18 cellular contexts compared by ENCODE assay signal in the genomic region with DNA sequence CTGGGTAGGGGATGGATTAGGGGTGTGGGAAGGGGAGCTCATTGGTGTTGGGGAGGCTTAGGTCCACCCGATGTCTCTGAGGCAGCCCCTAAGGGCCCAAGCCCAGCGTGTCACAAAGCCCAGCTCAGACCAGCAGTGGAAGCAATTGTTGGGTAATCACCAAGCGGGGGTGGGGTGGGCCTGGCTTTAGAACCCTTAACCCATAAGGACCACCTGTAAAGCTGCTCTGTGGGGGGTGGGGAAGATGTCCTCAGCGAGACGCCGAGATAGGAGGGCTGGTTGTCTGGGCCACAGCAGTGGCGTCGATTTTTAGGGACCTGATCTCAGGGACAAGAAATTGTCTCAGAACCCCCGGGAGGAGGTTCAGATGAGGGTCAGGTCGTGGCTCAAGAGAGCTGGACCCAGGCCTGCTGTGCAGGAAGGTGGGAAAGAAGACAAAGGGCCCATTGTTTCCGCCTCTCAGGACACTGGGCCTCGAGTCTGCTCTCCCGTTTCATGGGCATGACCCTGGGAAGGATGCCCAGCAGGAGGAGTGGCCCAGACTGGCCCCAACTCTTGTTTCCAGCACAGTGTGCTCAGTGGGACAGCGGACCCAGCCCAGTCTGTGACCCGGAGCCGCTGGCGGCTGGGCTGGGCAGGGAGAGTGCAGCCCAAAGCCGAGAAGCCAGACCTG. TPM values are rescaled to one million over a fixed set of nuclear protein-coding genes. Genes with fewer than 3 reads are reported as not detected.
DNase-seq lines count a peak whose midpoint lies in the region; ATAC-seq and TF ChIP-seq lines count a peak whose summit lies in the region.
"Had no signal": no experiment of that assay in that cellular context is flagged by ENCODE, and none has a peak within 500 bp of the region (broad histone marks: within the 10 kb centered on the region; RNA-seq: fewer than 3 reads in every experiment).

No MANE protein-coding gene starts in this region.

- 60 to 71% methylated on average over 1 to 10 of the region's 18 CpGs for WGBS in esophagus squamous epithelium, 2 donors

- H3K4me3 Mint-ChIP-seq in GM23338, result no peak overlapping the region
- H3K4me3 Mint-ChIP-seq in activated CD4-positive, alpha-beta T cell treated with anti-CD3 and anti-CD28 coated beads for 36 hours, result no peak overlapping the region
- H3K4me3 Mint-ChIP-seq: activated B cell treated with CpG ODN at 0.5 μM for 24 hours; activated T-cell treated with anti-CD3 and anti-CD28 coated beads, Interleukin-2, amount 50 U/mL, for 4 hours; nephron progenitor cell; stimulated activated naive B cell treated with anti-CD40 and anti-IgM and Interleukin-4, amounts not matched to agents 10 μg/mL and 1 μg/mL and 100 μg/mL, for 72 hours had no signal

- POLR2A ChIA-PET in activated CD4-positive, alpha-beta T cell treated with anti-CD3 and anti-CD28 coated beads for 36 hours (lab: Charles Lee), result interaction anchor here (0.8 kb wide), 1 partner anchor 30 kb away, joined by 3 read pairs; no protein-coding TSS in a partner anchor

- peaks cover 13% of the 10 kb centered on the region for H3K27me3 Mint-ChIP-seq in GM23338 (ENCODE audit: insufficient read depth, low read depth, poor library complexity)
- no peaks in the 10 kb centered on the region for H3K27me3 Mint-ChIP-seq in activated CD4-positive, alpha-beta T cell treated with anti-CD3 and anti-CD28 coated beads for 36 hours
- H3K27me3 Mint-ChIP-seq: activated B cell treated with CpG ODN at 0.5 μM for 24 hours; stimulated activated naive B cell treated with anti-CD40 and anti-IgM and Interleukin-4, amounts not matched to agents 10 μg/mL and 1 μg/mL and 100 μg/mL, for 72 hours had no signal

- peaks cover 11% of the 10 kb centered on the region; the same call in 1 of the 2 replicates for H3K36me3 ChIP-seq in GM23338 (ENCODE audit: insufficient read depth)
- peaks cover 33% of the 10 kb centered on the region for H3K36me3 ChIP-seq in WERI-Rb-1
- peaks cover 0 to 56% (median 6%) of the 10 kb centered on the region in 3 donors for H3K36me3 ChIP-seq in esophagus squamous epithelium

- H3K9me3 Mint-ChIP-seq in GM23338, result no peaks in the 10 kb centered on the region
- H3K9me3 Mint-ChIP-seq in activated CD4-positive, alpha-beta T cell treated with anti-CD3 and anti-CD28 coated beads for 36 hours (ENCODE audit: low read depth), result no peaks in the 10 kb centered on the region
- H3K9me3 Mint-ChIP-seq: activated B cell treated with CpG ODN at 0.5 μM for 24 hours; activated T-cell treated with anti-CD3 and anti-CD28 coated beads, Interleukin-2, amount 50 U/mL, for 4 hours; nephron progenitor cell; stimulated activated naive B cell treated with anti-CD40 and anti-IgM and Interleukin-4, amounts not matched to agents 10 μg/mL and 1 μg/mL and 100 μg/mL, for 72 hours had no signal

- no peak overlapping the region for H3K27ac ChIP-seq in GM23338 (ENCODE audit: low read depth)
- no peak overlapping the region for H3K27ac ChIP-seq in WERI-Rb-1
- H3K27ac ChIP-seq in esophagus squamous epithelium, result peak overlapping the region in 1 of 4 donors; percentile 2
- H3K27ac ChIP-seq: BLaER1 treated with 17β-estradiol and CSF1 and Interleukin-3, amounts not matched to agents 10 nM and 100 nM; epithelial cell of prostate had no signal

- peaks cover 41% of the 10 kb centered on the region for H3K4me1 Mint-ChIP-seq in GM23338
- H3K4me1 Mint-ChIP-seq in activated CD4-positive, alpha-beta T cell treated with anti-CD3 and anti-CD28 coated beads for 36 hours, result peaks cover 11% of the 10 kb centered on the region

- no peak for TF ChIP-seq POLR2A in esophagus squamous epithelium (IDR thresholded peaks at IDR 0.05)

- H3K27me3 ChIP-seq in GM23338 (ENCODE audit: insufficient read depth) (no peaks in the 10 kb centered on the region), WERI-Rb-1 (ENCODE audit: insufficient read depth, low read depth, severe bottlenecking) (no peaks in the 10 kb centered on the region), esophagus squamous epithelium (no peaks in the 10 kb centered on the region)

- CTCF ChIA-PET in activated CD4-positive, alpha-beta T cell treated with anti-CD3 and anti-CD28 coated beads for 36 hours (lab: Charles Lee), result no interaction called here

- peak; percentile 34 for DNase-seq in GM23338 (ENCODE audit: low spot score)
- peak; percentile 54 for DNase-seq in WERI-Rb-1
- peak; percentile 75 for DNase-seq in islet precursor cell
- DNase-seq in putamen (ENCODE audit: low spot score), result peak; percentile 68
- DNase-seq in activated CD4-positive, alpha-beta T cell treated with anti-CD3 and anti-CD28 coated beads for 36 hours, result no peak
- no peak for DNase-seq in esophagus squamous epithelium (lab: John Stamatoyannopoulos, UW)
- no peak for DNase-seq in stimulated activated naive CD8-positive, alpha-beta T cell treated with anti-CD3 and anti-CD28 coated beads, Interleukin-15, Interleukin-2, amounts not matched to agents 100 U/mL and 50 U/mL, for 24 hours
- DNase-seq: activated B cell treated with CpG ODN at 0.5 μM for 24 hours; activated T-cell treated with anti-CD3 and anti-CD28 coated beads, Interleukin-2, amount 50 U/mL, for 4 hours; NCI-H1048; NCI-H526; nephron progenitor cell; SHP77 treated with DMSO at 0.1 percent for 48 hours; stimulated activated naive B cell treated with anti-CD40 and anti-IgM and Interleukin-4, amounts not matched to agents 10 μg/mL and 1 μg/mL and 100 μg/mL, for 72 hours had no signal

- H3K4me1 ChIP-seq in GM23338 (ENCODE audit: insufficient read depth) (peaks cover 31% of the 10 kb centered on the region), esophagus squamous epithelium (peaks cover 0 to 59% (median 5%) of the 10 kb centered on the region in 3 donors)

- no peaks in the 10 kb centered on the region for H3K9me2 ChIP-seq in GM23338 (ENCODE audit: insufficient read depth)

- TF ChIP-seq CTCF in GM23338 (conservative IDR thresholded peaks at IDR 0.05; ENCODE audit: low read depth in 2 of 2) (no peak), WERI-Rb-1 (IDR thresholded peaks at IDR 0.05; ENCODE audit: low read depth, low read length) (no peak), esophagus squamous epithelium (IDR thresholded peaks at IDR 0.05) (no peak)

- H3K4me3 ChIP-seq in GM23338 (no peak overlapping the region), WERI-Rb-1 (ENCODE audit: low read depth, low read length) (no peak overlapping the region), esophagus squamous epithelium (no peak overlapping the region)
- H3K4me3 ChIP-seq: BLaER1 treated with 17β-estradiol and CSF1 and Interleukin-3, amounts not matched to agents 10 nM and 100 nM had no signal

- ATAC-seq in GM23338 (peak; percentile 30), HG03457 (IDR thresholded peaks at IDR 0.05; ENCODE audit: unreplicated experiment) (no peak)
- ATAC-seq in activated CD4-positive, alpha-beta T cell treated with anti-CD3 and anti-CD28 coated beads for 36 hours, result no peak
- ATAC-seq in stimulated activated naive CD8-positive, alpha-beta T cell treated with anti-CD3 and anti-CD28 coated beads, Interleukin-15, Interleukin-2, amounts not matched to agents 100 U/mL and 50 U/mL, for 24 hours, result no peak
- ATAC-seq: activated T-cell treated with anti-CD3 and anti-CD28 coated beads, Interleukin-2, amount 50 U/mL, for 4 hours; stimulated activated naive B cell treated with anti-CD40 and anti-IgM and Interleukin-4, amounts not matched to agents 10 μg/mL and 1 μg/mL and 100 μg/mL, for 72 hours had no signal

- no peak overlapping the region for H2AFZ ChIP-seq in GM23338

- H3K27ac Mint-ChIP-seq in GM23338, result no peak overlapping the region
- H3K27ac Mint-ChIP-seq in activated CD4-positive, alpha-beta T cell treated with anti-CD3 and anti-CD28 coated beads for 36 hours, result no peak overlapping the region
- H3K27ac Mint-ChIP-seq: activated B cell treated with CpG ODN at 0.5 μM for 24 hours; nephron progenitor cell; stimulated activated naive B cell treated with anti-CD40 and anti-IgM and Interleukin-4, amounts not matched to agents 10 μg/mL and 1 μg/mL and 100 μg/mL, for 72 hours had no signal

- intact Hi-C loops in activated CD4-positive, alpha-beta T cell treated with anti-CD3 and anti-CD28 coated beads for 36 hours (cut with DNase I, micrococcal nuclease), result loop anchor here in 1 of 2 experiments (10.0 kb wide), 1 partner anchor 55 kb away; no protein-coding TSS in a partner anchor
- intact Hi-C loops in esophagus squamous epithelium (cut with DNase I), result loop anchor here (5.0 kb wide), 1 partner anchor 48 kb away; no protein-coding TSS in a partner anchor

- no peaks in the 10 kb centered on the region for H3K79me2 ChIP-seq in GM23338 (replicated peaks; ENCODE audit: insufficient read depth)

- peaks cover 24% of the 10 kb centered on the region for H3K36me3 Mint-ChIP-seq in GM23338 (ENCODE audit: low read depth)
- peaks cover 20% of the 10 kb centered on the region for H3K36me3 Mint-ChIP-seq in activated CD4-positive, alpha-beta T cell treated with anti-CD3 and anti-CD28 coated beads for 36 hours (ENCODE audit: low read depth)

- peaks cover 13% of the 10 kb centered on the region for H4K20me1 ChIP-seq in GM23338 (replicated peaks; ENCODE audit: insufficient read depth)

- peaks cover 28% of the 10 kb centered on the region for H3F3A ChIP-seq in GM23338 (replicated peaks; ENCODE audit: low read depth)

- peak overlapping the region; percentile 60; the same call in 1 of the 2 replicates for H3K4me2 ChIP-seq in GM23338
- H3K4me2 ChIP-seq: BLaER1 treated with 17β-estradiol and CSF1 and Interleukin-3, amounts not matched to agents 10 nM and 100 nM had no signal

- H3K9me3 ChIP-seq in WERI-Rb-1 (ENCODE audit: severe bottlenecking) (no peaks in the 10 kb centered on the region), esophagus squamous epithelium (no peaks in the 10 kb centered on the region)

TF ChIP-seq in GM23338, 12 proteins besides CTCF, POLR2A, EP300 and RAD21 (continues in another document):
- no peak for TF ChIP-seq POLR2AphosphoS5 (IDR thresholded peaks at IDR 0.05; ENCODE audit: low read depth)

RNA-seq across cellular contexts. Expression of a gene that starts 15.9 kb away (rescaled TPM):
- total RNA-seq in GM23338 (2014; rRNA removed; shearing (Covaris generic)), result 0.31 TPM in 1 of 2 replicates, not detected in the other
- polyA plus RNA-seq in GM23338 (2016; fragmentation: Nextera tagmentation; extraction: Ambion mirVana), result not detected in 2 replicates
- total RNA-seq in activated CD4-positive, alpha-beta T cell treated with anti-CD3 and anti-CD28 coated beads for 36 hours, result under 1 TPM in 1 of 2 experiments, not detected in 1; 0.32 TPM
- total RNA-seq in esophagus squamous epithelium, result 10 to 100 TPM; 15.2 to 39.9 (median 29.5) TPM
- total RNA-seq: activated B cell treated with CpG ODN at 0.5 μM for 24 hours; activated T-cell treated with anti-CD3 and anti-CD28 coated beads, Interleukin-2, amount 50 U/mL, for 4 hours had no signal

RNA-seq across cellular contexts. Expression of a gene that starts 29.9 kb away (rescaled TPM):
- 0.38 and 0.50 TPM in 2 replicates for total RNA-seq in GM23338 (2014; rRNA removed; shearing (Covaris generic))
- polyA plus RNA-seq in GM23338 (2016; fragmentation: Nextera tagmentation; extraction: Ambion mirVana), result 1.6 and 2.5 TPM in 2 replicates
- total RNA-seq in activated CD4-positive, alpha-beta T cell treated with anti-CD3 and anti-CD28 coated beads for 36 hours, result not detected
- 1 to 10 TPM in 2 of 4 donors, under 1 TPM in 1, not detected in 1; 0.73 to 2.5 (median 1.4) TPM for total RNA-seq in esophagus squamous epithelium
- total RNA-seq: activated T-cell treated with anti-CD3 and anti-CD28 coated beads, Interleukin-2, amount 50 U/mL, for 4 hours; bronchial epithelial cell had no signal

RNA-seq across cellular contexts. Expression of a gene that starts 32.2 kb away (rescaled TPM):
- 1.7 and 2.1 TPM in 2 replicates for total RNA-seq in GM23338 (2014; rRNA removed; shearing (Covaris generic))
- polyA plus RNA-seq in GM23338 (2016; fragmentation: Nextera tagmentation; extraction: Ambion mirVana), result 0.85 and 1.2 TPM in 2 replicates
- not detected for total RNA-seq in activated CD4-positive, alpha-beta T cell treated with anti-CD3 and anti-CD28 coated beads for 36 hours
- total RNA-seq in esophagus squamous epithelium, result 10 to 100 TPM in 2 of 4 donors, 1 to 10 TPM in 2; 1.3 to 12.8 (median 6.9) TPM
- total RNA-seq: activated T-cell treated with anti-CD3 and anti-CD28 coated beads, Interleukin-2, amount 50 U/mL, for 4 hours had no signal

Comparison
In these comparisons a context has a peak if more than half of its experiments do, and no peak if none do; other contexts are left out.
1. DNase-seq: peak in GM23338 (single experiment), WERI-Rb-1 (single experiment), islet precursor cell (single experiment) and putamen (single experiment); none in activated CD4-positive, alpha-beta T cell treated with anti-CD3 and anti-CD28 coated beads for 36 hours (single experiment), esophagus squamous epithelium (single experiment) and stimulated activated naive CD8-positive, alpha-beta T cell treated with anti-CD3 and anti-CD28 coated beads, Interleukin-15, Interleukin-2, amounts not matched to agents 100 U/mL and 50 U/mL, for 24 hours (single experiment).
2. RNA of a gene that starts 15.9 kb away (total RNA-seq): 15.2 to 39.9 TPM in esophagus squamous epithelium; 0.32 TPM in activated CD4-positive, alpha-beta T cell treated with anti-CD3 and anti-CD28 coated beads for 36 hours and 0.31 TPM in GM23338; every median in the first group is over 10 times any median in the second.